Comparison of ENCODE assay signal across 12 cellular contexts in the genomic region with DNA sequence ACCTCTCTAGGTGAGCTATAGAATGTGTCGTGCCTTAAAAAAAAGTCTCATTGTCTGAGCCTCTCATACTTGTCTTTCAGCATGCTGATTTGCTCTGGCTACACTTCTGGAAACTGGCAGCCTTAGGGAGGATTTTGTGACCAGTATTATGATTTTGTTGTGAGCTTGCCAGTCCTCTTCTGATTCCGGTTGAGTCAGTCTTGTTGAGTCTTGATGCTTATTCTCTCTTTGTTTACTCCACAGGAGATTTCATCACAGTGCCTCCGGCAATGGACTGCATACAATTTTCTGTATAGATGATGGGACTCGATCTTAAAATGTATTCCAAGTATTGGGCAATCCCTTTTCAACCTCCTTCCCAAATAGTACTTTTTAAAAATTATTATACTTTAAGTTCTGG.
DNase-seq lines count a peak whose midpoint lies in the region; ATAC-seq, FAIRE-seq and TF ChIP-seq lines count a peak whose summit lies in the region.
"Had no signal": no experiment of that assay in that cellular context is flagged by ENCODE, and none has a peak within 500 bp of the region (broad histone marks: within the 10 kb centered on the region; RNA-seq: fewer than 3 reads in every experiment).

No MANE protein-coding gene starts in this region.

- H3K27me3 ChIP-seq in bronchial epithelial cell (ENCODE audit: control insufficient read depth, insufficient read depth, low read length) (no peaks in the 10 kb centered on the region), layer of hippocampus (ENCODE audit: control insufficient read depth, insufficient read depth, low read length) (no peaks in the 10 kb centered on the region)

- DNase-seq in HPDE6-E6E7 (ENCODE audit: extremely low spot score) = peak; percentile 5
- peak; percentile 98 for DNase-seq in bronchial epithelial cell (ENCODE audit: low read depth)
- DNase-seq in NCI-H1092 treated with DMSO at 0.1 percent for 48 hours (lab: John Stamatoyannopoulos, UW) = no peak
- DNase-seq in DMS114 treated with DMSO at 0.1 percent for 48 hours (lab: John Stamatoyannopoulos, UW; ENCODE audit: unreplicated experiment) = no peak
- DNase-seq: NCI-H187; stimulated activated CD4-positive, alpha-beta T cell treated with anti-CD3 and anti-CD28 coated beads, Interleukin-1b, Interleukin-23, amount 100 ng/mL, for 48 hours; stimulated activated naive CD8-positive, alpha-beta T cell treated with anti-CD3 and anti-CD28 coated beads, Interleukin-15, amount 100 ng/mL, for 72 hours had no signal

- H3K27ac ChIP-seq in 22Rv1 (0 out of 2 replicates have a peak overlapping the region, but pooled peaks have one; percentile 6), layer of hippocampus (ENCODE audit: low read depth, low read length) (peak overlapping the region; percentile 18)

- H3K36me3 ChIP-seq in bronchial epithelial cell (ENCODE audit: control insufficient read depth, insufficient read depth, low read length) = no peaks in the 10 kb centered on the region

- TF ChIP-seq CTCF in 22Rv1 (IDR thresholded peaks at IDR 0.05) (no peak), bronchial epithelial cell (IDR thresholded peaks at IDR 0.05; ENCODE audit: insufficient read depth, low read length, severe bottlenecking) (no peak)

- ATAC-seq in GM21737 (IDR thresholded peaks at IDR 0.05; ENCODE audit: unreplicated experiment) (no peak), HG03039 (IDR thresholded peaks at IDR 0.05; ENCODE audit: unreplicated experiment) (no peak)
- ATAC-seq: stimulated activated naive CD8-positive, alpha-beta T cell treated with anti-CD3 and anti-CD28 coated beads, Interleukin-15, amount 100 ng/mL, for 72 hours had no signal

- peak; percentile 23 for FAIRE-seq in bronchial epithelial cell (lab: Jason Lieb, UNC)
- FAIRE-seq: TTC549 had no signal

- H3K4me3 ChIP-seq in bronchial epithelial cell (ENCODE audit: low read depth, low read length) = no peak overlapping the region

Comparison
In these comparisons a context has a peak if more than half of its experiments do, and no peak if none do; other contexts are left out.
1. DNase-seq: peak in HPDE6-E6E7 (single experiment) and bronchial epithelial cell (single experiment); none in NCI-H1092 treated with DMSO at 0.1 percent for 48 hours (single experiment) and DMS114 treated with DMSO at 0.1 percent for 48 hours (single experiment).